Comparison of ENCODE assay signal across 28 cellular contexts in genomic region chr17:14032234-14032633, GRCh38.
"Had no signal": no experiment of that assay in that cellular context is flagged by ENCODE, and none has a peak within 500 bp of the region (broad histone marks: within the 10 kb centered on the region; RNA-seq: fewer than 3 reads in every experiment).

No MANE protein-coding gene starts in this region.

- H3K27ac Mint-ChIP-seq: activated CD4-positive, alpha-beta memory T cell treated with anti-CD3 and anti-CD28 coated beads for 36 hours; activated CD4-positive, alpha-beta T cell treated with anti-CD3 and anti-CD28 coated beads for 36 hours; activated CD4-positive, alpha-beta T cell treated with anti-CD3 and anti-CD28 coated beads, Interleukin-2, amount 10 ng/mL, durations not matched to agents 24 days and 14 days; activated CD8-positive, alpha-beta memory T cell treated with anti-CD3 and anti-CD28 coated beads, Interleukin-2, amount 10 ng/mL, durations not matched to agents 7 days and 5 days; activated CD8-positive, alpha-beta T cell treated with anti-CD3 and anti-CD28 coated beads, Interleukin-2, amount 10 ng/mL, durations not matched to agents 7 days and 5 days; activated naive CD4-positive, alpha-beta T cell treated with anti-CD3 and anti-CD28 coated beads for 36 hours; activated naive CD4-positive, alpha-beta T cell treated with anti-CD3 and anti-CD28 coated beads, Interleukin-2, amount 50 U/mL, for 72 hours; activated naive CD8-positive, alpha-beta T cell treated with anti-CD3 and anti-CD28 coated beads, Interleukin-2, amount 10 ng/mL, durations not matched to agents 7 days and 5 days; activated T-helper 1 cell treated with anti-CD3 and anti-CD28 coated beads, Interleukin-12 subunit alpha, Interleukin-12 subunit beta, Interleukin-2, Interleukin-4 antibody, amounts not matched to agents 30 ng/mL and 10 ng/mL and 1 ng/mL, durations not matched to agents 14 hours and 24 hours and 36 hours; brain had no signal

- H3K9me3 Mint-ChIP-seq: activated T-helper 2 cell treated with anti-CD3 and anti-CD28 coated beads, Interferon-gamma antibody, Interleukin-2, Interleukin-4, amounts not matched to agents 10 μg/mL and 5 μg/mL and 100 μg/mL, durations not matched to agents 14 hours and 24 hours and 36 hours had no signal

- H3K27me3 ChIP-seq: ascending aorta, breast epithelium, cardiac muscle cell, esophagus squamous epithelium, gastroesophageal sphincter had no signal

- ATAC-seq: activated CD4-positive, alpha-beta T cell treated with anti-CD3 and anti-CD28 coated beads for 36 hours; activated CD8-positive, alpha-beta memory T cell treated with anti-CD3 and anti-CD28 coated beads, Interleukin-2, amount 10 ng/mL, durations not matched to agents 7 days and 5 days; activated CD8-positive, alpha-beta T cell treated with anti-CD3 and anti-CD28 coated beads, Interleukin-2, amount 10 ng/mL, durations not matched to agents 7 days and 5 days; activated naive CD4-positive, alpha-beta T cell treated with anti-CD3 and anti-CD28 coated beads, Interleukin-2, amount 50 U/mL, for 72 hours; gastroesophageal sphincter had no signal

- H3K4me3 ChIP-seq: ascending aorta, breast epithelium, cardiac muscle cell, coronary artery, esophagus squamous epithelium, gastroesophageal sphincter had no signal

- H3K4me3 Mint-ChIP-seq: activated CD4-positive, alpha-beta memory T cell treated with anti-CD3 and anti-CD28 coated beads for 36 hours; activated CD4-positive, alpha-beta T cell treated with anti-CD3 and anti-CD28 coated beads for 36 hours; activated CD4-positive, alpha-beta T cell treated with anti-CD3 and anti-CD28 coated beads, Interleukin-2, amount 10 ng/mL, durations not matched to agents 24 days and 14 days; activated CD8-positive, alpha-beta memory T cell treated with anti-CD3 and anti-CD28 coated beads, Interleukin-2, amount 10 ng/mL, durations not matched to agents 7 days and 5 days; activated CD8-positive, alpha-beta T cell treated with anti-CD3 and anti-CD28 coated beads, Interleukin-2, amount 10 ng/mL, durations not matched to agents 7 days and 5 days; activated naive CD4-positive, alpha-beta T cell treated with anti-CD3 and anti-CD28 coated beads for 36 hours; activated naive CD8-positive, alpha-beta T cell treated with anti-CD3 and anti-CD28 coated beads, Interleukin-2, amount 10 ng/mL, durations not matched to agents 7 days and 5 days; activated T-helper 1 cell treated with anti-CD3 and anti-CD28 coated beads, Interleukin-12 subunit alpha, Interleukin-12 subunit beta, Interleukin-2, Interleukin-4 antibody, amounts not matched to agents 30 ng/mL and 10 ng/mL and 1 ng/mL, durations not matched to agents 14 hours and 24 hours and 36 hours; brain had no signal

- H3K4me1 ChIP-seq: ascending aorta, breast epithelium, esophagus squamous epithelium, gastroesophageal sphincter had no signal

- H3K9me3 ChIP-seq: ascending aorta, breast epithelium, esophagus squamous epithelium, gastroesophageal sphincter had no signal

- H3K36me3 ChIP-seq: breast epithelium, cardiac muscle cell had no signal

- H3K27ac ChIP-seq: ascending aorta, breast epithelium, cardiac muscle cell, coronary artery, epithelial cell of prostate, esophagus squamous epithelium, gastroesophageal sphincter had no signal

- H3K27me3 Mint-ChIP-seq: activated CD4-positive, alpha-beta memory T cell treated with anti-CD3 and anti-CD28 coated beads for 36 hours; activated CD4-positive, alpha-beta T cell treated with anti-CD3 and anti-CD28 coated beads for 36 hours; activated CD4-positive, alpha-beta T cell treated with anti-CD3 and anti-CD28 coated beads, Interleukin-2, amount 10 ng/mL, durations not matched to agents 24 days and 14 days; activated CD8-positive, alpha-beta memory T cell treated with anti-CD3 and anti-CD28 coated beads, Interleukin-2, amount 10 ng/mL, durations not matched to agents 7 days and 5 days; activated naive CD8-positive, alpha-beta T cell treated with anti-CD3 and anti-CD28 coated beads, Interleukin-2, amount 10 ng/mL, durations not matched to agents 7 days and 5 days; brain had no signal

- H3K4me1 Mint-ChIP-seq: activated CD4-positive, alpha-beta T cell treated with anti-CD3 and anti-CD28 coated beads for 36 hours; brain had no signal

- DNase-seq: activated CD4-positive, alpha-beta memory T cell treated with anti-CD3 and anti-CD28 coated beads for 36 hours; activated CD4-positive, alpha-beta T cell treated with anti-CD3 and anti-CD28 coated beads for 36 hours; activated CD4-positive, alpha-beta T cell treated with anti-CD3 and anti-CD28 coated beads, Interleukin-2, amount 10 ng/mL, durations not matched to agents 24 days and 14 days; activated CD4-positive, CD25-positive, alpha-beta regulatory T cell; activated CD4-positive, CD25-positive, alpha-beta regulatory T cell treated with anti-CD3 and anti-CD28 coated beads, Interleukin-2, amount 50 U/mL, for 72 hours; activated CD8-positive, alpha-beta memory T cell treated with anti-CD3 and anti-CD28 coated beads, Interleukin-2, amount 10 ng/mL, durations not matched to agents 7 days and 5 days; activated CD8-positive, alpha-beta memory T cell treated with anti-CD3 and anti-CD28 coated beads, Interleukin-2, amount 50 U/mL, for 4 hours; activated CD8-positive, alpha-beta T cell treated with anti-CD3 and anti-CD28 coated beads, Interleukin-2, amount 10 ng/mL, durations not matched to agents 7 days and 5 days; activated effector memory CD4-positive, alpha-beta T cell treated with anti-CD3 and anti-CD28 coated beads, Interleukin-2, amount 50 U/mL, for 16 hours; activated naive CD4-positive, alpha-beta T cell treated with anti-CD3 and anti-CD28 coated beads for 36 hours; activated naive CD8-positive, alpha-beta T cell treated with anti-CD3 and anti-CD28 coated beads, Interleukin-2, amount 10 ng/mL, durations not matched to agents 7 days and 5 days; activated T-cell treated with anti-CD3 and anti-CD28 coated beads, Interleukin-2, amount 50 U/mL, for 1 hour; activated T-cell treated with anti-CD3 and anti-CD28 coated beads, Interleukin-2, amount 50 U/mL, for 48 hours; central memory CD4-positive, alpha-beta T cell; effector CD8-positive, alpha-beta T cell; esophagus squamous epithelium; foreskin melanocyte; T-helper 2 cell had no signal
